In the genomic region with DNA sequence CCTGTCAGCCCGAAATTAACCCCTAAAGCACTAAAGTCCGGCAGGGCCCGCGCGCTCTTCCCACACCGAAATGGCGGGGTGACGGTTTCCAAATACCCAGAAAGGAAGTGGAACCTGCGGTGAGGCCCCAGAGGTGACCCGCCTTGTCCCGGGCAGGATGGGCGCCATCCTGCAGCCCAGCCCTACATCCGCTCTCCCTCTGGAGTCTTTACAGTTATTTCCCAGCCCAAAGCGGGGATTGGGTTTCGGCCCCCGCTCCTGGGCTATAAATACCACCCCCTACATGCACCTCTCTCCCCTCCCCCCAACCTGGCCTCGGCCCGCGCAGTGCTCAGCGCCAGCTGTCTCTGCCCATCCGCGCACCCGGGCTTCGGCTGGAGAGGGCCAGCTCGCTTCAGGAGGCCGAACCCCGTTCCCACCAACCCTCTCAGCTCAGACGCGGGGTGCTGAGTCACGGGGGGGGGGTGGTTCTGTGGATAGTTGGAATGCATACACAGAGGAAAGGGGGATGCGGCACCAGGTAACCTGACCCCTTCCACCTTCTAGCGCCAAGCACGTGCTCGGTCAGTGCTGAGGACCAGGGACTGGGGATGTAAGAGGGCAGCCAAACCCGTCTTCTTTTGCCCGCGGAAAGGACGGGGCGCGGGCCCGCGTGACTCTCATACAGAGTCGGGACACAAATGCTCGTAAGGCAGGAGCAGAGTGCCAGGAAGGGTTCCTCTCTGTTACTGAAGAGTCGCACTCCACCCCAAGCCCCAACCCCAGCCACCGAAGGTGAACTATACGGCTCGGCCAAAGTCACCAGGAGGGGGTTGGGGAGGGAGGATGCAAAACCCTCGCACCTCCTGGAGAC, we compare ENCODE assay signal across 1 cellular context.
TF ChIP-seq lines count a peak whose summit lies in the region.

A gene (plus strand): TSS at position 344 of the 853 bp plus-strand sequence. CDS start 165 bp downstream, at position 509.

TF ChIP-seq in K562, 482 proteins besides CTCF, POLR2A, EP300 and RAD21 (continues in another document):
- TF ChIP-seq FOXA3 (CRISPR knock-in tag; conservative IDR thresholded peaks at IDR 0.05 in 1 of 2, IDR thresholded peaks at IDR 0.05 in 1 of 2) (peak in 1 of 2 experiments; percentile 56; a peak in 1 of 4 replicates), CHD1 (IDR thresholded peaks at IDR 0.05; ENCODE audit: low read length) (no peak), L3MBTL2 (IDR thresholded peaks at IDR 0.05) (peak; percentile 81), FOS (IDR thresholded peaks at IDR 0.05; ENCODE audit: extremely low read depth, insufficient read length) (no peak), EP400 (IDR thresholded peaks at IDR 0.05) (peak; percentile 64; the same call in 1 of the 2 replicates), SPI1 (IDR thresholded peaks at IDR 0.05; ENCODE audit: borderline replicate concordance, low read depth, low read length) (peak; percentile 45; the same call in 1 of the 2 replicates), MAFG (tag; conservative IDR thresholded peaks at IDR 0.05) (peak; percentile 63), ETV1 (tag; conservative IDR thresholded peaks at IDR 0.05; ENCODE audit: low read depth) (0 out of 2 replicates have a peak, but pooled peaks have one; percentile 4), MAFK (IDR thresholded peaks at IDR 0.05; ENCODE audit: low read length) (peak; percentile 28; the same call in 1 of the 2 replicates), BHLHE40 (IDR thresholded peaks at IDR 0.05; ENCODE audit: low read length) (peak; percentile 64), CSDE1 (IDR thresholded peaks at IDR 0.05) (no peak), NR1H2 (CRISPR knock-in tag; IDR thresholded peaks at IDR 0.05) (no peak), RAD51 (IDR thresholded peaks at IDR 0.05; ENCODE audit: borderline replicate concordance, low read depth) (no peak), ARHGAP35 (IDR thresholded peaks at IDR 0.05; ENCODE audit: partially characterized antibody) (no peak), ZFX (CRISPR knock-in tag; IDR thresholded peaks at IDR 0.05) (peak; percentile 24; the same call in 1 of the 2 replicates), YY1 (IDR thresholded peaks at IDR 0.05; ENCODE audit: borderline replicate concordance in 1 of 3, control insufficient read depth in 1 of 3, extremely low read depth in 1 of 3, insufficient read depth in 3 of 3, insufficient read length in 1 of 3, insufficient replicate concordance in 2 of 3, low read depth in 1 of 3, low read length in 2 of 3) (peak in 1 of 3 experiments; percentile 46), GABPB1 (CRISPR knock-in tag; IDR thresholded peaks at IDR 0.05) (no peak), FOSL1 (tag; conservative IDR thresholded peaks at IDR 0.05) (peak; percentile 28; the same call in 1 of the 2 replicates), EGR1 (conservative IDR thresholded peaks at IDR 0.05) (no peak), C11orf30 (IDR thresholded peaks at IDR 0.05; ENCODE audit: low read depth) (peak; percentile 74), KDM1A (IDR thresholded peaks at IDR 0.05) (0 out of 4 replicates have a peak, but pooled peaks of 1 of the 2 experiments have one; percentile 10), RFX5 (IDR thresholded peaks at IDR 0.05; ENCODE audit: low read depth, low read length) (no peak), DDX20 (tag; IDR thresholded peaks at IDR 0.05; ENCODE audit: low read depth) (no peak), HOXB6 (CRISPR knock-in tag; IDR thresholded peaks at IDR 0.05; ENCODE audit: borderline replicate concordance) (no peak), TEAD1 (CRISPR knock-in tag; IDR thresholded peaks at IDR 0.05) (0 out of 4 replicates have a peak, but pooled peaks of 1 of the 2 experiments have one; percentile 20), MYC (IDR thresholded peaks at IDR 0.05; ENCODE audit: low read depth, low read length) (peak; percentile 37), MYC (CRISPR knock-in tag; IDR thresholded peaks at IDR 0.05; ENCODE audit: borderline replicate concordance, low read depth) (no peak)
- TF ChIP-seq, protein P1, sequence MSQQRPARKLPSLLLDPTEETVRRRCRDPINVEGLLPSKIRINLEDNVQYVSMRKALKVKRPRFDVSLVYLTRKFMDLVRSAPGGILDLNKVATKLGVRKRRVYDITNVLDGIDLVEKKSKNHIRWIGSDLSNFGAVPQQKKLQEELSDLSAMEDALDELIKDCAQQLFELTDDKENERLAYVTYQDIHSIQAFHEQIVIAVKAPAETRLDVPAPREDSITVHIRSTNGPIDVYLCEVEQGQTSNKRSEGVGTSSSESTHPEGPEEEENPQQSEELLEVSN (IDR thresholded peaks at IDR 0.05; ENCODE audit: borderline replicate concordance in 1 of 2, extremely low read depth in 1 of 2, insufficient read depth in 1 of 2, insufficient read length in 1 of 2, low read depth in 1 of 2, low read length in 1 of 2, poor library complexity in 1 of 2, severe bottlenecking in 1 of 2) = peak; percentile 31 to 62
- TF ChIP-seq, protein P2, sequence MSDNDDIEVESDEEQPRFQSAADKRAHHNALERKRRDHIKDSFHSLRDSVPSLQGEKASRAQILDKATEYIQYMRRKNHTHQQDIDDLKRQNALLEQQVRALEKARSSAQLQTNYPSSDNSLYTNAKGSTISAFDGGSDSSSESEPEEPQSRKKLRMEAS (CRISPR knock-in tag; IDR thresholded peaks at IDR 0.05) = peak; percentile 71
- TF ChIP-seq, protein P3, sequence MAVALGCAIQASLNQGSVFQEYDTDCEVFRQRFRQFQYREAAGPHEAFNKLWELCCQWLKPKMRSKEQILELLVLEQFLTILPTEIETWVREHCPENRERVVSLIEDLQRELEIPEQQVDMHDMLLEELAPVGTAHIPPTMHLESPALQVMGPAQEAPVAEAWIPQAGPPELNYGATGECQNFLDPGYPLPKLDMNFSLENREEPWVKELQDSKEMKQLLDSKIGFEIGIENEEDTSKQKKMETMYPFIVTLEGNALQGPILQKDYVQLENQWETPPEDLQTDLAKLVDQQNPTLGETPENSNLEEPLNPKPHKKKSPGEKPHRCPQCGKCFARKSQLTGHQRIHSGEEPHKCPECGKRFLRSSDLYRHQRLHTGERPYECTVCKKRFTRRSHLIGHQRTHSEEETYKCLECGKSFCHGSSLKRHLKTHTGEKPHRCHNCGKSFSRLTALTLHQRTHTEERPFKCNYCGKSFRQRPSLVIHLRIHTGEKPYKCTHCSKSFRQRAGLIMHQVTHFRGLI (CRISPR knock-in tag; IDR thresholded peaks at IDR 0.05) = no peak
- TF ChIP-seq, protein P4, sequence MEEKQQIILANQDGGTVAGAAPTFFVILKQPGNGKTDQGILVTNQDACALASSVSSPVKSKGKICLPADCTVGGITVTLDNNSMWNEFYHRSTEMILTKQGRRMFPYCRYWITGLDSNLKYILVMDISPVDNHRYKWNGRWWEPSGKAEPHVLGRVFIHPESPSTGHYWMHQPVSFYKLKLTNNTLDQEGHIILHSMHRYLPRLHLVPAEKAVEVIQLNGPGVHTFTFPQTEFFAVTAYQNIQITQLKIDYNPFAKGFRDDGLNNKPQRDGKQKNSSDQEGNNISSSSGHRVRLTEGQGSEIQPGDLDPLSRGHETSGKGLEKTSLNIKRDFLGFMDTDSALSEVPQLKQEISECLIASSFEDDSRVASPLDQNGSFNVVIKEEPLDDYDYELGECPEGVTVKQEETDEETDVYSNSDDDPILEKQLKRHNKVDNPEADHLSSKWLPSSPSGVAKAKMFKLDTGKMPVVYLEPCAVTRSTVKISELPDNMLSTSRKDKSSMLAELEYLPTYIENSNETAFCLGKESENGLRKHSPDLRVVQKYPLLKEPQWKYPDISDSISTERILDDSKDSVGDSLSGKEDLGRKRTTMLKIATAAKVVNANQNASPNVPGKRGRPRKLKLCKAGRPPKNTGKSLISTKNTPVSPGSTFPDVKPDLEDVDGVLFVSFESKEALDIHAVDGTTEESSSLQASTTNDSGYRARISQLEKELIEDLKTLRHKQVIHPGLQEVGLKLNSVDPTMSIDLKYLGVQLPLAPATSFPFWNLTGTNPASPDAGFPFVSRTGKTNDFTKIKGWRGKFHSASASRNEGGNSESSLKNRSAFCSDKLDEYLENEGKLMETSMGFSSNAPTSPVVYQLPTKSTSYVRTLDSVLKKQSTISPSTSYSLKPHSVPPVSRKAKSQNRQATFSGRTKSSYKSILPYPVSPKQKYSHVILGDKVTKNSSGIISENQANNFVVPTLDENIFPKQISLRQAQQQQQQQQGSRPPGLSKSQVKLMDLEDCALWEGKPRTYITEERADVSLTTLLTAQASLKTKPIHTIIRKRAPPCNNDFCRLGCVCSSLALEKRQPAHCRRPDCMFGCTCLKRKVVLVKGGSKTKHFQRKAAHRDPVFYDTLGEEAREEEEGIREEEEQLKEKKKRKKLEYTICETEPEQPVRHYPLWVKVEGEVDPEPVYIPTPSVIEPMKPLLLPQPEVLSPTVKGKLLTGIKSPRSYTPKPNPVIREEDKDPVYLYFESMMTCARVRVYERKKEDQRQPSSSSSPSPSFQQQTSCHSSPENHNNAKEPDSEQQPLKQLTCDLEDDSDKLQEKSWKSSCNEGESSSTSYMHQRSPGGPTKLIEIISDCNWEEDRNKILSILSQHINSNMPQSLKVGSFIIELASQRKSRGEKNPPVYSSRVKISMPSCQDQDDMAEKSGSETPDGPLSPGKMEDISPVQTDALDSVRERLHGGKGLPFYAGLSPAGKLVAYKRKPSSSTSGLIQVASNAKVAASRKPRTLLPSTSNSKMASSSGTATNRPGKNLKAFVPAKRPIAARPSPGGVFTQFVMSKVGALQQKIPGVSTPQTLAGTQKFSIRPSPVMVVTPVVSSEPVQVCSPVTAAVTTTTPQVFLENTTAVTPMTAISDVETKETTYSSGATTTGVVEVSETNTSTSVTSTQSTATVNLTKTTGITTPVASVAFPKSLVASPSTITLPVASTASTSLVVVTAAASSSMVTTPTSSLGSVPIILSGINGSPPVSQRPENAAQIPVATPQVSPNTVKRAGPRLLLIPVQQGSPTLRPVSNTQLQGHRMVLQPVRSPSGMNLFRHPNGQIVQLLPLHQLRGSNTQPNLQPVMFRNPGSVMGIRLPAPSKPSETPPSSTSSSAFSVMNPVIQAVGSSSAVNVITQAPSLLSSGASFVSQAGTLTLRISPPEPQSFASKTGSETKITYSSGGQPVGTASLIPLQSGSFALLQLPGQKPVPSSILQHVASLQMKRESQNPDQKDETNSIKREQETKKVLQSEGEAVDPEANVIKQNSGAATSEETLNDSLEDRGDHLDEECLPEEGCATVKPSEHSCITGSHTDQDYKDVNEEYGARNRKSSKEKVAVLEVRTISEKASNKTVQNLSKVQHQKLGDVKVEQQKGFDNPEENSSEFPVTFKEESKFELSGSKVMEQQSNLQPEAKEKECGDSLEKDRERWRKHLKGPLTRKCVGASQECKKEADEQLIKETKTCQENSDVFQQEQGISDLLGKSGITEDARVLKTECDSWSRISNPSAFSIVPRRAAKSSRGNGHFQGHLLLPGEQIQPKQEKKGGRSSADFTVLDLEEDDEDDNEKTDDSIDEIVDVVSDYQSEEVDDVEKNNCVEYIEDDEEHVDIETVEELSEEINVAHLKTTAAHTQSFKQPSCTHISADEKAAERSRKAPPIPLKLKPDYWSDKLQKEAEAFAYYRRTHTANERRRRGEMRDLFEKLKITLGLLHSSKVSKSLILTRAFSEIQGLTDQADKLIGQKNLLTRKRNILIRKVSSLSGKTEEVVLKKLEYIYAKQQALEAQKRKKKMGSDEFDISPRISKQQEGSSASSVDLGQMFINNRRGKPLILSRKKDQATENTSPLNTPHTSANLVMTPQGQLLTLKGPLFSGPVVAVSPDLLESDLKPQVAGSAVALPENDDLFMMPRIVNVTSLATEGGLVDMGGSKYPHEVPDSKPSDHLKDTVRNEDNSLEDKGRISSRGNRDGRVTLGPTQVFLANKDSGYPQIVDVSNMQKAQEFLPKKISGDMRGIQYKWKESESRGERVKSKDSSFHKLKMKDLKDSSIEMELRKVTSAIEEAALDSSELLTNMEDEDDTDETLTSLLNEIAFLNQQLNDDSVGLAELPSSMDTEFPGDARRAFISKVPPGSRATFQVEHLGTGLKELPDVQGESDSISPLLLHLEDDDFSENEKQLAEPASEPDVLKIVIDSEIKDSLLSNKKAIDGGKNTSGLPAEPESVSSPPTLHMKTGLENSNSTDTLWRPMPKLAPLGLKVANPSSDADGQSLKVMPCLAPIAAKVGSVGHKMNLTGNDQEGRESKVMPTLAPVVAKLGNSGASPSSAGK (IDR thresholded peaks at IDR 0.05) = peak; percentile 78
- TF ChIP-seq, protein P5, sequence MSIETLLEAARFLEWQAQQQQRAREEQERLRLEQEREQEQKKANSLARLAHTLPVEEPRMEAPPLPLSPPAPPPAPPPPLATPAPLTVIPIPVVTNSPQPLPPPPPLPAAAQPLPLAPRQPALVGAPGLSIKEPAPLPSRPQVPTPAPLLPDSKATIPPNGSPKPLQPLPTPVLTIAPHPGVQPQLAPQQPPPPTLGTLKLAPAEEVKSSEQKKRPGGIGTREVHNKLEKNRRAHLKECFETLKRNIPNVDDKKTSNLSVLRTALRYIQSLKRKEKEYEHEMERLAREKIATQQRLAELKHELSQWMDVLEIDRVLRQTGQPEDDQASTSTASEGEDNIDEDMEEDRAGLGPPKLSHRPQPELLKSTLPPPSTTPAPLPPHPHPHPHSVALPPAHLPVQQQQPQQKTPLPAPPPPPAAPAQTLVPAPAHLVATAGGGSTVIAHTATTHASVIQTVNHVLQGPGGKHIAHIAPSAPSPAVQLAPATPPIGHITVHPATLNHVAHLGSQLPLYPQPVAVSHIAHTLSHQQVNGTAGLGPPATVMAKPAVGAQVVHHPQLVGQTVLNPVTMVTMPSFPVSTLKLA (conservative IDR thresholded peaks at IDR 0.05) = peak; percentile 58 to 72; a peak in 3 of 4 replicates
- TF ChIP-seq, protein P6, sequence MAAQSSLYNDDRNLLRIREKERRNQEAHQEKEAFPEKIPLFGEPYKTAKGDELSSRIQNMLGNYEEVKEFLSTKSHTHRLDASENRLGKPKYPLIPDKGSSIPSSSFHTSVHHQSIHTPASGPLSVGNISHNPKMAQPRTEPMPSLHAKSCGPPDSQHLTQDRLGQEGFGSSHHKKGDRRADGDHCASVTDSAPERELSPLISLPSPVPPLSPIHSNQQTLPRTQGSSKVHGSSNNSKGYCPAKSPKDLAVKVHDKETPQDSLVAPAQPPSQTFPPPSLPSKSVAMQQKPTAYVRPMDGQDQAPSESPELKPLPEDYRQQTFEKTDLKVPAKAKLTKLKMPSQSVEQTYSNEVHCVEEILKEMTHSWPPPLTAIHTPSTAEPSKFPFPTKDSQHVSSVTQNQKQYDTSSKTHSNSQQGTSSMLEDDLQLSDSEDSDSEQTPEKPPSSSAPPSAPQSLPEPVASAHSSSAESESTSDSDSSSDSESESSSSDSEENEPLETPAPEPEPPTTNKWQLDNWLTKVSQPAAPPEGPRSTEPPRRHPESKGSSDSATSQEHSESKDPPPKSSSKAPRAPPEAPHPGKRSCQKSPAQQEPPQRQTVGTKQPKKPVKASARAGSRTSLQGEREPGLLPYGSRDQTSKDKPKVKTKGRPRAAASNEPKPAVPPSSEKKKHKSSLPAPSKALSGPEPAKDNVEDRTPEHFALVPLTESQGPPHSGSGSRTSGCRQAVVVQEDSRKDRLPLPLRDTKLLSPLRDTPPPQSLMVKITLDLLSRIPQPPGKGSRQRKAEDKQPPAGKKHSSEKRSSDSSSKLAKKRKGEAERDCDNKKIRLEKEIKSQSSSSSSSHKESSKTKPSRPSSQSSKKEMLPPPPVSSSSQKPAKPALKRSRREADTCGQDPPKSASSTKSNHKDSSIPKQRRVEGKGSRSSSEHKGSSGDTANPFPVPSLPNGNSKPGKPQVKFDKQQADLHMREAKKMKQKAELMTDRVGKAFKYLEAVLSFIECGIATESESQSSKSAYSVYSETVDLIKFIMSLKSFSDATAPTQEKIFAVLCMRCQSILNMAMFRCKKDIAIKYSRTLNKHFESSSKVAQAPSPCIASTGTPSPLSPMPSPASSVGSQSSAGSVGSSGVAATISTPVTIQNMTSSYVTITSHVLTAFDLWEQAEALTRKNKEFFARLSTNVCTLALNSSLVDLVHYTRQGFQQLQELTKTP (IDR thresholded peaks at IDR 0.05; ENCODE audit: low read depth in 1 of 2, partially characterized antibody in 2 of 2) = no peak
